1 cellular context compared by ENCODE assay signal in the genomic region with DNA sequence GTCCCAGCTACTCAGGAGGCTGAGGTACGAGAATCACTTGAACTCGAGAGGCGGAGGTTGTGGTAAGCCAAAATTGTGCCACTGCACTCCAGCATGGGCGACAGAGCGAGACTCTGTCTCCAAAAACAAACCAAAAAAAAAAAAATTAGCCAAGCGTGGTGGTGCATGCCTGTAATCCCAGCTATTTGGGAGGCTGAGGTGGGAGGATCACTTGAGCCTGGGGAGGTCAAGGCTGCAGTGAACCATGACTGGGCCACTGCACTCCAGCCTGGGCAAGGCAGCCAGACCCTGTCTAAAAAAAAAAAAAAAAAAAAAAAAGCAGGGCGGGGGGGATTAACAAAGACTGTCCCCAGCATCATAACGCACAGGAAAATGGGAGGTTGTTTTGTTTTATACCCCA. TPM values are rescaled to one million over a fixed set of nuclear protein-coding genes. Genes with fewer than 3 reads are reported as not detected.
"Had no signal": no experiment of that assay in that cellular context is flagged by ENCODE, and none has a peak within 500 bp of the region (broad histone marks: within the 10 kb centered on the region; RNA-seq: fewer than 3 reads in every experiment).

No MANE protein-coding gene starts in this region.

RNA-seq across cellular contexts. Expression of gene SLC7A7, which starts 38.4 kb away (rescaled TPM):
- total RNA-seq: PC-3 had no signal
